15 cellular contexts compared by ENCODE assay signal in genomic region chrX:149928635-149929034, GRCh38. TPM values are rescaled to one million over a fixed set of nuclear protein-coding genes. Genes with fewer than 3 reads are reported as not detected.
DNase-seq lines count a peak whose midpoint lies in the region; ATAC-seq, FAIRE-seq and TF ChIP-seq lines count a peak whose summit lies in the region.
"Not testable (repeated sequence)": the region's sequence is repeated elsewhere in the genome, so short reads cannot be mapped to it uniquely, and the experiment has no call there.
"Had no signal": no experiment of that assay in that cellular context is flagged by ENCODE, and none has a peak within 500 bp of the region (broad histone marks: within the 10 kb centered on the region; RNA-seq: fewer than 3 reads in every experiment).

No MANE protein-coding gene starts in this region.

- H3K27ac Mint-ChIP-seq in T-helper 2 cell treated with Interferon-gamma antibody and Interleukin-4, amounts not matched to agents 5 μg/mL and 100 μg/mL, for 36 hours: peak overlapping the region; percentile 84
- peak overlapping the region; percentile 68 for H3K27ac Mint-ChIP-seq in activated CD4-positive, alpha-beta memory T cell treated with anti-CD3 and anti-CD28 coated beads, Interleukin-2, amount 10 ng/mL, durations not matched to agents 7 days and 5 days
- H3K27ac Mint-ChIP-seq in activated T-cell treated with anti-CD3 and anti-CD28 coated beads, Interleukin-2, amount 50 U/mL, for 72 hours; immature natural killer cell; natural killer cell treated with Interleukin-12 subunit alpha and Interleukin-12 subunit beta and Interleukin-15 and Interleukin-18, amount 100 ng/mL, for 72 hours: not testable (repeated sequence)
- H3K27ac Mint-ChIP-seq in activated naive CD8-positive, alpha-beta T cell treated with anti-CD3 and anti-CD28 coated beads, Interleukin-2, amount 10 ng/mL, durations not matched to agents 7 days and 5 days: peak overlapping the region; percentile 70

- H3K27ac ChIP-seq in DND-41 (ENCODE audit: low read length): not testable (repeated sequence)

- not testable (repeated sequence) for DNase-seq in DND-41; T-helper 2 cell treated with Interferon-gamma antibody and Interleukin-4, amounts not matched to agents 5 μg/mL and 100 μg/mL, for 36 hours (ENCODE audit: low spot score); activated T-cell treated with anti-CD3 and anti-CD28 coated beads, Interleukin-2, amount 50 U/mL, for 72 hours; bronchial epithelial cell (ENCODE audit: low read depth); natural killer cell treated with Interleukin-12 subunit alpha and Interleukin-12 subunit beta and Interleukin-15 and Interleukin-18, amount 100 ng/mL, for 72 hours (ENCODE audit: low spot score)
- DNase-seq in activated CD4-positive, alpha-beta memory T cell treated with anti-CD3 and anti-CD28 coated beads, Interleukin-2, amount 10 ng/mL, durations not matched to agents 7 days and 5 days: peak; percentile 50
- DNase-seq in activated naive CD8-positive, alpha-beta T cell treated with anti-CD3 and anti-CD28 coated beads, Interleukin-2, amount 10 ng/mL, durations not matched to agents 7 days and 5 days: peak; percentile 34
- peak in 2 of 3 donors; percentile 28 to 34 for DNase-seq in immature natural killer cell

- H3K27me3 Mint-ChIP-seq in T-helper 2 cell treated with Interferon-gamma antibody and Interleukin-4, amounts not matched to agents 5 μg/mL and 100 μg/mL, for 36 hours (ENCODE audit: low read depth); activated CD4-positive, alpha-beta memory T cell treated with anti-CD3 and anti-CD28 coated beads, Interleukin-2, amount 10 ng/mL, durations not matched to agents 7 days and 5 days; activated T-cell treated with anti-CD3 and anti-CD28 coated beads, Interleukin-2, amount 50 U/mL, for 72 hours (ENCODE audit: low read depth); activated naive CD8-positive, alpha-beta T cell treated with anti-CD3 and anti-CD28 coated beads, Interleukin-2, amount 10 ng/mL, durations not matched to agents 7 days and 5 days; immature natural killer cell (ENCODE audit: low read depth in 3 of 3); natural killer cell treated with Interleukin-12 subunit alpha and Interleukin-12 subunit beta and Interleukin-15 and Interleukin-18, amount 100 ng/mL, for 72 hours: not testable (repeated sequence)

- not testable (repeated sequence) for H4K20me1 ChIP-seq in DND-41 (ENCODE audit: insufficient read depth, low read length)

- not testable (repeated sequence) for H3K4me3 ChIP-seq in DND-41 (ENCODE audit: low read depth in 1 of 2, low read length in 2 of 2); bronchial epithelial cell (ENCODE audit: low read depth, low read length)

- H3K4me2 ChIP-seq in DND-41 (ENCODE audit: insufficient read depth, low read length): not testable (repeated sequence)

- FAIRE-seq in bronchial epithelial cell (lab: Jason Lieb, UNC): peak; percentile 62

- H2AFZ ChIP-seq in DND-41 (ENCODE audit: low read depth, low read length): not testable (repeated sequence)

- H3K9ac ChIP-seq in DND-41 (ENCODE audit: low read depth, low read length): not testable (repeated sequence)

- peak; percentile 48; the same call in 1 of the 3 replicates for ATAC-seq in DND-41 (ENCODE audit: insufficient read depth, low read depth)
- ATAC-seq in activated T-cell treated with anti-CD3 and anti-CD28 coated beads, Interleukin-2, amount 50 U/mL, for 72 hours (replicated peaks in 1 of 2): peak; percentile 17 to 27
- ATAC-seq in activated naive CD8-positive, alpha-beta T cell treated with anti-CD3 and anti-CD28 coated beads, Interleukin-2, amount 10 ng/mL, durations not matched to agents 7 days and 5 days (ENCODE audit: low read depth): peak; percentile 93
- peak; percentile 48 to 79 for ATAC-seq in natural killer cell treated with Interleukin-12 subunit alpha and Interleukin-12 subunit beta and Interleukin-15 and Interleukin-18, amount 100 ng/mL, for 72 hours

- TF ChIP-seq CTCF in DND-41 (IDR thresholded peaks at IDR 0.05; ENCODE audit: borderline replicate concordance, extremely low read depth, low read length, poor library complexity, severe bottlenecking); bronchial epithelial cell (IDR thresholded peaks at IDR 0.05; ENCODE audit: insufficient read depth, low read length, severe bottlenecking): not testable (repeated sequence)

- not testable (repeated sequence) for H3K36me3 Mint-ChIP-seq in T-helper 2 cell treated with Interferon-gamma antibody and Interleukin-4, amounts not matched to agents 5 μg/mL and 100 μg/mL, for 36 hours (ENCODE audit: low read depth); activated CD4-positive, alpha-beta memory T cell treated with anti-CD3 and anti-CD28 coated beads, Interleukin-2, amount 10 ng/mL, durations not matched to agents 7 days and 5 days (ENCODE audit: low read depth); activated T-cell treated with anti-CD3 and anti-CD28 coated beads, Interleukin-2, amount 50 U/mL, for 72 hours (ENCODE audit: insufficient read depth in 2 of 2); activated naive CD8-positive, alpha-beta T cell treated with anti-CD3 and anti-CD28 coated beads, Interleukin-2, amount 10 ng/mL, durations not matched to agents 7 days and 5 days; immature natural killer cell; natural killer cell treated with Interleukin-12 subunit alpha and Interleukin-12 subunit beta and Interleukin-15 and Interleukin-18, amount 100 ng/mL, for 72 hours

- POLR2A ChIA-PET in activated CD4-positive, alpha-beta memory T cell treated with anti-CD3 and anti-CD28 coated beads, Interleukin-2, amount 10 ng/mL, durations not matched to agents 7 days and 5 days (lab: Charles Lee); activated naive CD8-positive, alpha-beta T cell treated with anti-CD3 and anti-CD28 coated beads, Interleukin-2, amount 10 ng/mL, durations not matched to agents 7 days and 5 days (lab: Charles Lee): not testable (repeated sequence)

- not testable (repeated sequence) for H3K27me3 ChIP-seq in DND-41 (ENCODE audit: insufficient read depth, low read length, poor library complexity); bronchial epithelial cell (ENCODE audit: control insufficient read depth, insufficient read depth, low read length)

- H3K79me2 ChIP-seq in DND-41 (ENCODE audit: insufficient read depth, low read length): not testable (repeated sequence)

- H3K9me3 Mint-ChIP-seq in T-helper 2 cell treated with Interferon-gamma antibody and Interleukin-4, amounts not matched to agents 5 μg/mL and 100 μg/mL, for 36 hours; activated CD4-positive, alpha-beta memory T cell treated with anti-CD3 and anti-CD28 coated beads, Interleukin-2, amount 10 ng/mL, durations not matched to agents 7 days and 5 days; activated T-cell treated with anti-CD3 and anti-CD28 coated beads, Interleukin-2, amount 50 U/mL, for 72 hours; activated naive CD8-positive, alpha-beta T cell treated with anti-CD3 and anti-CD28 coated beads, Interleukin-2, amount 10 ng/mL, durations not matched to agents 7 days and 5 days; immature natural killer cell; natural killer cell treated with Interleukin-12 subunit alpha and Interleukin-12 subunit beta and Interleukin-15 and Interleukin-18, amount 100 ng/mL, for 72 hours: not testable (repeated sequence)

- not testable (repeated sequence) for H3K9me3 ChIP-seq in DND-41 (ENCODE audit: insufficient read depth, low read length, severe bottlenecking)

- not testable (repeated sequence) for H3K36me3 ChIP-seq in DND-41 (ENCODE audit: insufficient read depth, low read length); bronchial epithelial cell (ENCODE audit: control insufficient read depth, insufficient read depth, low read length)

- H3K4me1 ChIP-seq in DND-41 (ENCODE audit: insufficient read depth, low read length): not testable (repeated sequence)

- CTCF ChIA-PET in activated CD4-positive, alpha-beta memory T cell treated with anti-CD3 and anti-CD28 coated beads, Interleukin-2, amount 10 ng/mL, durations not matched to agents 7 days and 5 days (lab: Charles Lee): not testable (repeated sequence)

- H3K4me3 Mint-ChIP-seq in T-helper 2 cell treated with Interferon-gamma antibody and Interleukin-4, amounts not matched to agents 5 μg/mL and 100 μg/mL, for 36 hours: peak overlapping the region; percentile 29
- not testable (repeated sequence) for H3K4me3 Mint-ChIP-seq in activated CD4-positive, alpha-beta memory T cell treated with anti-CD3 and anti-CD28 coated beads, Interleukin-2, amount 10 ng/mL, durations not matched to agents 7 days and 5 days; activated T-cell treated with anti-CD3 and anti-CD28 coated beads, Interleukin-2, amount 50 U/mL, for 72 hours; activated naive CD8-positive, alpha-beta T cell treated with anti-CD3 and anti-CD28 coated beads, Interleukin-2, amount 10 ng/mL, durations not matched to agents 7 days and 5 days; immature natural killer cell; natural killer cell treated with Interleukin-12 subunit alpha and Interleukin-12 subunit beta and Interleukin-15 and Interleukin-18, amount 100 ng/mL, for 72 hours

- not testable (repeated sequence) for H3K4me1 Mint-ChIP-seq in T-helper 2 cell treated with Interferon-gamma antibody and Interleukin-4, amounts not matched to agents 5 μg/mL and 100 μg/mL, for 36 hours (ENCODE audit: low read depth); activated CD4-positive, alpha-beta memory T cell treated with anti-CD3 and anti-CD28 coated beads, Interleukin-2, amount 10 ng/mL, durations not matched to agents 7 days and 5 days; activated T-cell treated with anti-CD3 and anti-CD28 coated beads, Interleukin-2, amount 50 U/mL, for 72 hours (ENCODE audit: low read depth); activated naive CD8-positive, alpha-beta T cell treated with anti-CD3 and anti-CD28 coated beads, Interleukin-2, amount 10 ng/mL, durations not matched to agents 7 days and 5 days; immature natural killer cell; natural killer cell treated with Interleukin-12 subunit alpha and Interleukin-12 subunit beta and Interleukin-15 and Interleukin-18, amount 100 ng/mL, for 72 hours (ENCODE audit: low read depth in 2 of 2)

RNA-seq across cellular contexts. Expression of gene HSFX4, which starts 0.7 kb away (rescaled TPM):
- total RNA-seq in activated CD4-positive, alpha-beta memory T cell treated with anti-CD3 and anti-CD28 coated beads, Interleukin-2, amount 10 ng/mL, durations not matched to agents 7 days and 5 days: not detected
- not detected for total RNA-seq in activated T-cell treated with anti-CD3 and anti-CD28 coated beads, Interleukin-2, amount 50 U/mL, for 72 hours
- total RNA-seq in activated naive CD8-positive, alpha-beta T cell treated with anti-CD3 and anti-CD28 coated beads, Interleukin-2, amount 10 ng/mL, durations not matched to agents 7 days and 5 days: not detected
- not detected in 2 replicates for total RNA-seq in bronchial epithelial cell
- not detected for polyA plus RNA-seq in immature natural killer cell
- total RNA-seq in natural killer cell treated with Interleukin-12 subunit alpha and Interleukin-12 subunit beta and Interleukin-15 and Interleukin-18, amount 100 ng/mL, for 72 hours: not detected
- total RNA-seq: A673; Calu3; CD4-positive, alpha-beta memory T cell; GM23248; H1; H7 had no signal
- polyA plus RNA-seq: BJ; CD4-positive, alpha-beta memory T cell; GM23248; H1 had no signal

RNA-seq across cellular contexts. Expression of gene EOLA2, which starts 9.7 kb away (rescaled TPM):
- 10 to 100 TPM; 40.6 to 45.0 TPM for total RNA-seq in activated CD4-positive, alpha-beta memory T cell treated with anti-CD3 and anti-CD28 coated beads, Interleukin-2, amount 10 ng/mL, durations not matched to agents 7 days and 5 days
- total RNA-seq in activated T-cell treated with anti-CD3 and anti-CD28 coated beads, Interleukin-2, amount 50 U/mL, for 72 hours: 10 to 100 TPM; 44.2 to 54.3 TPM
- 10 to 100 TPM; 40.8 to 41.5 TPM for total RNA-seq in activated naive CD8-positive, alpha-beta T cell treated with anti-CD3 and anti-CD28 coated beads, Interleukin-2, amount 10 ng/mL, durations not matched to agents 7 days and 5 days
- 21.9 and 38.0 TPM in 2 replicates for total RNA-seq in bronchial epithelial cell
- 10 to 100 TPM; 38.6 to 65.1 (median 51.5) TPM for polyA plus RNA-seq in immature natural killer cell
- total RNA-seq in natural killer cell treated with Interleukin-12 subunit alpha and Interleukin-12 subunit beta and Interleukin-15 and Interleukin-18, amount 100 ng/mL, for 72 hours: 10 to 100 TPM; 46.9 to 64.3 TPM

RNA-seq across cellular contexts. Expression of gene MAGEA8, which starts 47.7 kb away (rescaled TPM):
- not detected for total RNA-seq in activated CD4-positive, alpha-beta memory T cell treated with anti-CD3 and anti-CD28 coated beads, Interleukin-2, amount 10 ng/mL, durations not matched to agents 7 days and 5 days
- total RNA-seq in activated T-cell treated with anti-CD3 and anti-CD28 coated beads, Interleukin-2, amount 50 U/mL, for 72 hours: not detected
- not detected for total RNA-seq in activated naive CD8-positive, alpha-beta T cell treated with anti-CD3 and anti-CD28 coated beads, Interleukin-2, amount 10 ng/mL, durations not matched to agents 7 days and 5 days
- not detected in 2 replicates for total RNA-seq in bronchial epithelial cell
- polyA plus RNA-seq in immature natural killer cell: not detected
- not detected for total RNA-seq in natural killer cell treated with Interleukin-12 subunit alpha and Interleukin-12 subunit beta and Interleukin-15 and Interleukin-18, amount 100 ng/mL, for 72 hours
- total RNA-seq: A673; Calu3; CD4-positive, alpha-beta memory T cell; GM23248; H1; H7 had no signal
- polyA plus RNA-seq: BJ; CD4-positive, alpha-beta memory T cell; GM23248; H1 had no signal

Comparison
In these comparisons a context has a peak if more than half of its experiments do, and no peak if none do; other contexts are left out.
1. ATAC-seq: peak in every context shown above with its lines; median percentile 93 in activated naive CD8-positive, alpha-beta T cell treated with anti-CD3 and anti-CD28 coated beads, Interleukin-2, amount 10 ng/mL, durations not matched to agents 7 days and 5 days; 64 in natural killer cell treated with Interleukin-12 subunit alpha and Interleukin-12 subunit beta and Interleukin-15 and Interleukin-18, amount 100 ng/mL, for 72 hours; 48 in DND-41; 22 in activated T-cell treated with anti-CD3 and anti-CD28 coated beads, Interleukin-2, amount 50 U/mL, for 72 hours.